Comparison of ENCODE assay signal across 1 cellular context in the genomic region with DNA sequence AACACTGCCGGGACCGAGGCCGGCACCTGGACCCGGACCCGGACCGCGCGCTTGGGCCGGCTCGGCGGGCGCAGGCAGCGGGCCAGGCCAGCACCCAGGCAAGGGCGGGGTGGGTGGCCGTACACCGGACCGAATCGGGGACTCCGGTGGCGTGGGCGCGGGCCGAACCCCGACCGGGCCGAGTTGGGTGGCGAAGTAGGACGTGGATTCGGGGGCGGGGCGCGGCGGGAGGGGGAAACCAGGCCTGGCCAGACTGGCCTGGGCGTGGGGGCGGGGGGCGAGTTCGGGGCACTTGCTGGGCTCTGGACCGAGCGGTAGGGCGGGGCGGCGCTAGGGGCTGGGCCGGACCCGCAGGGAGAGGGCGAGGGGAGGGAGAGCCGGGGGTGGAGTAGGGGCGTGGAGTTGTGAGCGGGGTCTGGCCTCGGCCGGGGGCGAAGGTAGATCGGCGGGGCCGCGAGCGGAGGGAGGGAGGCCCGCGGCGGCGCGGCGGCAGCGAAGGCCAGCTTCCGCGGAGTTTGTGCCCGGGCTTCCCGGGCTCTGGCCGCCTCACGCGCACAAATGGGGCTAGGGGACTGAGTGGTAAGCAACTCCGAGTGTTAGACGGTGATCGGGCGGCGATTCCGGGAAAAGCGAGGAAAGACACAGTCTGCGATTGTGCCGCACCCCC.
A peak's percentile ranks its signal among the peaks of the same experiment; 100 is the strongest.
TF ChIP-seq lines count a peak whose summit lies in the region.

No MANE protein-coding gene starts in this region.

TF ChIP-seq in HepG2, 621 proteins besides CTCF, POLR2A, EP300 and RAD21 (continued from another document and continues in another):
- TF ChIP-seq, protein P1, sequence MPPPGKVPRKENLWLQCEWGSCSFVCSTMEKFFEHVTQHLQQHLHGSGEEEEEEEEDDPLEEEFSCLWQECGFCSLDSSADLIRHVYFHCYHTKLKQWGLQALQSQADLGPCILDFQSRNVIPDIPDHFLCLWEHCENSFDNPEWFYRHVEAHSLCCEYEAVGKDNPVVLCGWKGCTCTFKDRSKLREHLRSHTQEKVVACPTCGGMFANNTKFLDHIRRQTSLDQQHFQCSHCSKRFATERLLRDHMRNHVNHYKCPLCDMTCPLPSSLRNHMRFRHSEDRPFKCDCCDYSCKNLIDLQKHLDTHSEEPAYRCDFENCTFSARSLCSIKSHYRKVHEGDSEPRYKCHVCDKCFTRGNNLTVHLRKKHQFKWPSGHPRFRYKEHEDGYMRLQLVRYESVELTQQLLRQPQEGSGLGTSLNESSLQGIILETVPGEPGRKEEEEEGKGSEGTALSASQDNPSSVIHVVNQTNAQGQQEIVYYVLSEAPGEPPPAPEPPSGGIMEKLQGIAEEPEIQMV (CRISPR knock-in tag; IDR thresholded peaks at IDR 0.05; ENCODE audit: low read depth), result peak; percentile 74; the same call in 1 of the 2 replicates
- no peak for TF ChIP-seq SIX1 (CRISPR knock-in tag; IDR thresholded peaks at IDR 0.05; ENCODE audit: borderline replicate concordance)
- TF ChIP-seq NFATC3 (CRISPR knock-in tag; IDR thresholded peaks at IDR 0.05), result no peak
- TF ChIP-seq THAP11 (CRISPR knock-in tag; IDR thresholded peaks at IDR 0.05), result peak; percentile 72
- TF ChIP-seq MAZ (IDR thresholded peaks at IDR 0.05; ENCODE audit: borderline replicate concordance, low read depth, low read length), result peak; percentile 47; the same call in 1 of the 2 replicates
- no peak for TF ChIP-seq MAZ (CRISPR knock-in tag; IDR thresholded peaks at IDR 0.05; ENCODE audit: low read depth)
- TF ChIP-seq IRX3 (CRISPR knock-in tag; IDR thresholded peaks at IDR 0.05; ENCODE audit: borderline replicate concordance, low read depth), result no peak
- TF ChIP-seq, protein P2, sequence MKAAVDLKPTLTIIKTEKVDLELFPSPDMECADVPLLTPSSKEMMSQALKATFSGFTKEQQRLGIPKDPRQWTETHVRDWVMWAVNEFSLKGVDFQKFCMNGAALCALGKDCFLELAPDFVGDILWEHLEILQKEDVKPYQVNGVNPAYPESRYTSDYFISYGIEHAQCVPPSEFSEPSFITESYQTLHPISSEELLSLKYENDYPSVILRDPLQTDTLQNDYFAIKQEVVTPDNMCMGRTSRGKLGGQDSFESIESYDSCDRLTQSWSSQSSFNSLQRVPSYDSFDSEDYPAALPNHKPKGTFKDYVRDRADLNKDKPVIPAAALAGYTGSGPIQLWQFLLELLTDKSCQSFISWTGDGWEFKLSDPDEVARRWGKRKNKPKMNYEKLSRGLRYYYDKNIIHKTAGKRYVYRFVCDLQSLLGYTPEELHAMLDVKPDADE (CRISPR knock-in tag; IDR thresholded peaks at IDR 0.05), result no peak
- TF ChIP-seq MBD4 (IDR thresholded peaks at IDR 0.05; ENCODE audit: borderline replicate concordance, low read length), result no peak
- TF ChIP-seq GATAD1 (CRISPR knock-in tag; IDR thresholded peaks at IDR 0.05), result no peak
- TF ChIP-seq MAF1 (CRISPR knock-in tag; IDR thresholded peaks at IDR 0.05; ENCODE audit: borderline replicate concordance), result no peak
- no peak for TF ChIP-seq SATB2 (CRISPR knock-in tag; IDR thresholded peaks at IDR 0.05)
- no peak for TF ChIP-seq YY1 (IDR thresholded peaks at IDR 0.05; ENCODE audit: insufficient read depth, insufficient replicate concordance, low read depth, low read length)
- TF ChIP-seq, protein P3, sequence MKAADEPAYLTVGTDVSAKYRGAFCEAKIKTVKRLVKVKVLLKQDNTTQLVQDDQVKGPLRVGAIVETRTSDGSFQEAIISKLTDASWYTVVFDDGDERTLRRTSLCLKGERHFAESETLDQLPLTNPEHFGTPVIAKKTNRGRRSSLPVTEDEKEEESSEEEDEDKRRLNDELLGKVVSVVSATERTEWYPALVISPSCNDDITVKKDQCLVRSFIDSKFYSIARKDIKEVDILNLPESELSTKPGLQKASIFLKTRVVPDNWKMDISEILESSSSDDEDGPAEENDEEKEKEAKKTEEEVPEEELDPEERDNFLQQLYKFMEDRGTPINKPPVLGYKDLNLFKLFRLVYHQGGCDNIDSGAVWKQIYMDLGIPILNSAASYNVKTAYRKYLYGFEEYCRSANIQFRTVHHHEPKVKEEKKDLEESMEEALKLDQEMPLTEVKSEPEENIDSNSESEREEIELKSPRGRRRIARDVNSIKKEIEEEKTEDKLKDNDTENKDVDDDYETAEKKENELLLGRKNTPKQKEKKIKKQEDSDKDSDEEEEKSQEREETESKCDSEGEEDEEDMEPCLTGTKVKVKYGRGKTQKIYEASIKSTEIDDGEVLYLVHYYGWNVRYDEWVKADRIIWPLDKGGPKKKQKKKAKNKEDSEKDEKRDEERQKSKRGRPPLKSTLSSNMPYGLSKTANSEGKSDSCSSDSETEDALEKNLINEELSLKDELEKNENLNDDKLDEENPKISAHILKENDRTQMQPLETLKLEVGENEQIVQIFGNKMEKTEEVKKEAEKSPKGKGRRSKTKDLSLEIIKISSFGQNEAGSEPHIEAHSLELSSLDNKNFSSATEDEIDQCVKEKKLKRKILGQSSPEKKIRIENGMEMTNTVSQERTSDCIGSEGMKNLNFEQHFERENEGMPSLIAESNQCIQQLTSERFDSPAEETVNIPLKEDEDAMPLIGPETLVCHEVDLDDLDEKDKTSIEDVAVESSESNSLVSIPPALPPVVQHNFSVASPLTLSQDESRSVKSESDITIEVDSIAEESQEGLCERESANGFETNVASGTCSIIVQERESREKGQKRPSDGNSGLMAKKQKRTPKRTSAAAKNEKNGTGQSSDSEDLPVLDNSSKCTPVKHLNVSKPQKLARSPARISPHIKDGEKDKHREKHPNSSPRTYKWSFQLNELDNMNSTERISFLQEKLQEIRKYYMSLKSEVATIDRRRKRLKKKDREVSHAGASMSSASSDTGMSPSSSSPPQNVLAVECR (CRISPR knock-in tag; IDR thresholded peaks at IDR 0.05; ENCODE audit: borderline replicate concordance), result 0 out of 2 replicates have a peak, but pooled peaks have one; percentile 12
- TF ChIP-seq, protein P4, sequence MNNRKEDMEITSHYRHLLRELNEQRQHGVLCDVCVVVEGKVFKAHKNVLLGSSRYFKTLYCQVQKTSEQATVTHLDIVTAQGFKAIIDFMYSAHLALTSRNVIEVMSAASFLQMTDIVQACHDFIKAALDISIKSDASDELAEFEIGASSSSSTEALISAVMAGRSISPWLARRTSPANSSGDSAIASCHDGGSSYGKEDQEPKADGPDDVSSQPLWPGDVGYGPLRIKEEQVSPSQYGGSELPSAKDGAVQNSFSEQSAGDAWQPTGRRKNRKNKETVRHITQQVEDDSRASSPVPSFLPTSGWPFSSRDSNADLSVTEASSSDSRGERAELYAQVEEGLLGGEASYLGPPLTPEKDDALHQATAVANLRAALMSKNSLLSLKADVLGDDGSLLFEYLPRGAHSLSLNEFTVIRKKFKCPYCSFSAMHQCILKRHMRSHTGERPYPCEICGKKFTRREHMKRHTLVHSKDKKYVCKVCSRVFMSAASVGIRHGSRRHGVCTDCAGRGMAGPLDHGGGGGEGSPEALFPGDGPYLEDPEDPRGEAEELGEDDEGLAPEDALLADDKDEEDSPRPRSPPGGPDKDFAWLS (CRISPR knock-in tag; IDR thresholded peaks at IDR 0.05; ENCODE audit: borderline replicate concordance), result no peak
- no peak for TF ChIP-seq ZSCAN22 (CRISPR knock-in tag; IDR thresholded peaks at IDR 0.05)
- TF ChIP-seq, protein P5, sequence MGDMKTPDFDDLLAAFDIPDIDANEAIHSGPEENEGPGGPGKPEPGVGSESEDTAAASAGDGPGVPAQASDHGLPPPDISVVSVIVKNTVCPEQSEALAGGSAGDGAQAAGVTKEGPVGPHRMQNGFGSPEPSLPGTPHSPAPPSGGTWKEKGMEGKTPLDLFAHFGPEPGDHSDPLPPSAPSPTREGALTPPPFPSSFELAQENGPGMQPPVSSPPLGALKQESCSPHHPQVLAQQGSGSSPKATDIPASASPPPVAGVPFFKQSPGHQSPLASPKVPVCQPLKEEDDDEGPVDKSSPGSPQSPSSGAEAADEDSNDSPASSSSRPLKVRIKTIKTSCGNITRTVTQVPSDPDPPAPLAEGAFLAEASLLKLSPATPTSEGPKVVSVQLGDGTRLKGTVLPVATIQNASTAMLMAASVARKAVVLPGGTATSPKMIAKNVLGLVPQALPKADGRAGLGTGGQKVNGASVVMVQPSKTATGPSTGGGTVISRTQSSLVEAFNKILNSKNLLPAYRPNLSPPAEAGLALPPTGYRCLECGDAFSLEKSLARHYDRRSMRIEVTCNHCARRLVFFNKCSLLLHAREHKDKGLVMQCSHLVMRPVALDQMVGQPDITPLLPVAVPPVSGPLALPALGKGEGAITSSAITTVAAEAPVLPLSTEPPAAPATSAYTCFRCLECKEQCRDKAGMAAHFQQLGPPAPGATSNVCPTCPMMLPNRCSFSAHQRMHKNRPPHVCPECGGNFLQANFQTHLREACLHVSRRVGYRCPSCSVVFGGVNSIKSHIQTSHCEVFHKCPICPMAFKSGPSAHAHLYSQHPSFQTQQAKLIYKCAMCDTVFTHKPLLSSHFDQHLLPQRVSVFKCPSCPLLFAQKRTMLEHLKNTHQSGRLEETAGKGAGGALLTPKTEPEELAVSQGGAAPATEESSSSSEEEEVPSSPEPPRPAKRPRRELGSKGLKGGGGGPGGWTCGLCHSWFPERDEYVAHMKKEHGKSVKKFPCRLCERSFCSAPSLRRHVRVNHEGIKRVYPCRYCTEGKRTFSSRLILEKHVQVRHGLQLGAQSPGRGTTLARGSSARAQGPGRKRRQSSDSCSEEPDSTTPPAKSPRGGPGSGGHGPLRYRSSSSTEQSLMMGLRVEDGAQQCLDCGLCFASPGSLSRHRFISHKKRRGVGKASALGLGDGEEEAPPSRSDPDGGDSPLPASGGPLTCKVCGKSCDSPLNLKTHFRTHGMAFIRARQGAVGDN (CRISPR knock-in tag; IDR thresholded peaks at IDR 0.05), result peak; percentile 51
- no peak for TF ChIP-seq KMT2B (CRISPR knock-in tag; IDR thresholded peaks at IDR 0.05)
- TF ChIP-seq ZNF777 (CRISPR knock-in tag; IDR thresholded peaks at IDR 0.05), result peak; percentile 47; the same call in 1 of the 2 replicates
- TF ChIP-seq ZNF766 (CRISPR knock-in tag; IDR thresholded peaks at IDR 0.05; ENCODE audit: borderline replicate concordance), result no peak
- no peak for TF ChIP-seq HNF4A (CRISPR knock-in tag; IDR thresholded peaks at IDR 0.05)
- peak; percentile 31; the same call in 1 of the 2 replicates for TF ChIP-seq PHF8 (CRISPR knock-in tag; IDR thresholded peaks at IDR 0.05)
- TF ChIP-seq, protein P6, sequence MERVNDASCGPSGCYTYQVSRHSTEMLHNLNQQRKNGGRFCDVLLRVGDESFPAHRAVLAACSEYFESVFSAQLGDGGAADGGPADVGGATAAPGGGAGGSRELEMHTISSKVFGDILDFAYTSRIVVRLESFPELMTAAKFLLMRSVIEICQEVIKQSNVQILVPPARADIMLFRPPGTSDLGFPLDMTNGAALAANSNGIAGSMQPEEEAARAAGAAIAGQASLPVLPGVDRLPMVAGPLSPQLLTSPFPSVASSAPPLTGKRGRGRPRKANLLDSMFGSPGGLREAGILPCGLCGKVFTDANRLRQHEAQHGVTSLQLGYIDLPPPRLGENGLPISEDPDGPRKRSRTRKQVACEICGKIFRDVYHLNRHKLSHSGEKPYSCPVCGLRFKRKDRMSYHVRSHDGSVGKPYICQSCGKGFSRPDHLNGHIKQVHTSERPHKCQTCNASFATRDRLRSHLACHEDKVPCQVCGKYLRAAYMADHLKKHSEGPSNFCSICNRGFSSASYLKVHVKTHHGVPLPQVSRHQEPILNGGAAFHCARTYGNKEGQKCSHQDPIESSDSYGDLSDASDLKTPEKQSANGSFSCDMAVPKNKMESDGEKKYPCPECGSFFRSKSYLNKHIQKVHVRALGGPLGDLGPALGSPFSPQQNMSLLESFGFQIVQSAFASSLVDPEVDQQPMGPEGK (CRISPR knock-in tag; IDR thresholded peaks at IDR 0.05), result peak; percentile 79
- no peak for TF ChIP-seq MTA3 (CRISPR knock-in tag; IDR thresholded peaks at IDR 0.05)
- TF ChIP-seq ZNF251 (CRISPR knock-in tag; IDR thresholded peaks at IDR 0.05), result no peak
- peak; percentile 55 for TF ChIP-seq RBFOX2 (IDR thresholded peaks at IDR 0.05; ENCODE audit: low read depth, low read length)
- TF ChIP-seq MTA1 (CRISPR knock-in tag; IDR thresholded peaks at IDR 0.05; ENCODE audit: borderline replicate concordance), result no peak
- 0 out of 2 replicates have a peak, but pooled peaks have one; percentile 24 for TF ChIP-seq FOXC1 (CRISPR knock-in tag; IDR thresholded peaks at IDR 0.05; ENCODE audit: borderline replicate concordance)
- TF ChIP-seq, protein P7, sequence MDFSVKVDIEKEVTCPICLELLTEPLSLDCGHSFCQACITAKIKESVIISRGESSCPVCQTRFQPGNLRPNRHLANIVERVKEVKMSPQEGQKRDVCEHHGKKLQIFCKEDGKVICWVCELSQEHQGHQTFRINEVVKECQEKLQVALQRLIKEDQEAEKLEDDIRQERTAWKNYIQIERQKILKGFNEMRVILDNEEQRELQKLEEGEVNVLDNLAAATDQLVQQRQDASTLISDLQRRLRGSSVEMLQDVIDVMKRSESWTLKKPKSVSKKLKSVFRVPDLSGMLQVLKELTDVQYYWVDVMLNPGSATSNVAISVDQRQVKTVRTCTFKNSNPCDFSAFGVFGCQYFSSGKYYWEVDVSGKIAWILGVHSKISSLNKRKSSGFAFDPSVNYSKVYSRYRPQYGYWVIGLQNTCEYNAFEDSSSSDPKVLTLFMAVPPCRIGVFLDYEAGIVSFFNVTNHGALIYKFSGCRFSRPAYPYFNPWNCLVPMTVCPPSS (IDR thresholded peaks at IDR 0.05), result no peak
- TF ChIP-seq ZNF510 (CRISPR knock-in tag; IDR thresholded peaks at IDR 0.05; ENCODE audit: low read depth), result no peak
- TF ChIP-seq, protein P8, sequence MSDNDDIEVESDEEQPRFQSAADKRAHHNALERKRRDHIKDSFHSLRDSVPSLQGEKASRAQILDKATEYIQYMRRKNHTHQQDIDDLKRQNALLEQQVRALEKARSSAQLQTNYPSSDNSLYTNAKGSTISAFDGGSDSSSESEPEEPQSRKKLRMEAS (IDR thresholded peaks at IDR 0.05), result peak; percentile 46; the same call in 1 of the 2 replicates
- no peak for TF ChIP-seq ZNF552 (CRISPR knock-in tag; IDR thresholded peaks at IDR 0.05; ENCODE audit: borderline replicate concordance)
- TF ChIP-seq NR2C2 (CRISPR knock-in tag; IDR thresholded peaks at IDR 0.05; ENCODE audit: borderline replicate concordance), result no peak
- TF ChIP-seq, protein P9, sequence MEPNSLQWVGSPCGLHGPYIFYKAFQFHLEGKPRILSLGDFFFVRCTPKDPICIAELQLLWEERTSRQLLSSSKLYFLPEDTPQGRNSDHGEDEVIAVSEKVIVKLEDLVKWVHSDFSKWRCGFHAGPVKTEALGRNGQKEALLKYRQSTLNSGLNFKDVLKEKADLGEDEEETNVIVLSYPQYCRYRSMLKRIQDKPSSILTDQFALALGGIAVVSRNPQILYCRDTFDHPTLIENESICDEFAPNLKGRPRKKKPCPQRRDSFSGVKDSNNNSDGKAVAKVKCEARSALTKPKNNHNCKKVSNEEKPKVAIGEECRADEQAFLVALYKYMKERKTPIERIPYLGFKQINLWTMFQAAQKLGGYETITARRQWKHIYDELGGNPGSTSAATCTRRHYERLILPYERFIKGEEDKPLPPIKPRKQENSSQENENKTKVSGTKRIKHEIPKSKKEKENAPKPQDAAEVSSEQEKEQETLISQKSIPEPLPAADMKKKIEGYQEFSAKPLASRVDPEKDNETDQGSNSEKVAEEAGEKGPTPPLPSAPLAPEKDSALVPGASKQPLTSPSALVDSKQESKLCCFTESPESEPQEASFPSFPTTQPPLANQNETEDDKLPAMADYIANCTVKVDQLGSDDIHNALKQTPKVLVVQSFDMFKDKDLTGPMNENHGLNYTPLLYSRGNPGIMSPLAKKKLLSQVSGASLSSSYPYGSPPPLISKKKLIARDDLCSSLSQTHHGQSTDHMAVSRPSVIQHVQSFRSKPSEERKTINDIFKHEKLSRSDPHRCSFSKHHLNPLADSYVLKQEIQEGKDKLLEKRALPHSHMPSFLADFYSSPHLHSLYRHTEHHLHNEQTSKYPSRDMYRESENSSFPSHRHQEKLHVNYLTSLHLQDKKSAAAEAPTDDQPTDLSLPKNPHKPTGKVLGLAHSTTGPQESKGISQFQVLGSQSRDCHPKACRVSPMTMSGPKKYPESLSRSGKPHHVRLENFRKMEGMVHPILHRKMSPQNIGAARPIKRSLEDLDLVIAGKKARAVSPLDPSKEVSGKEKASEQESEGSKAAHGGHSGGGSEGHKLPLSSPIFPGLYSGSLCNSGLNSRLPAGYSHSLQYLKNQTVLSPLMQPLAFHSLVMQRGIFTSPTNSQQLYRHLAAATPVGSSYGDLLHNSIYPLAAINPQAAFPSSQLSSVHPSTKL (CRISPR knock-in tag; IDR thresholded peaks at IDR 0.05), result peak; percentile 22; the same call in 1 of the 2 replicates
